12 cellular contexts compared by ENCODE assay signal in the genomic region with DNA sequence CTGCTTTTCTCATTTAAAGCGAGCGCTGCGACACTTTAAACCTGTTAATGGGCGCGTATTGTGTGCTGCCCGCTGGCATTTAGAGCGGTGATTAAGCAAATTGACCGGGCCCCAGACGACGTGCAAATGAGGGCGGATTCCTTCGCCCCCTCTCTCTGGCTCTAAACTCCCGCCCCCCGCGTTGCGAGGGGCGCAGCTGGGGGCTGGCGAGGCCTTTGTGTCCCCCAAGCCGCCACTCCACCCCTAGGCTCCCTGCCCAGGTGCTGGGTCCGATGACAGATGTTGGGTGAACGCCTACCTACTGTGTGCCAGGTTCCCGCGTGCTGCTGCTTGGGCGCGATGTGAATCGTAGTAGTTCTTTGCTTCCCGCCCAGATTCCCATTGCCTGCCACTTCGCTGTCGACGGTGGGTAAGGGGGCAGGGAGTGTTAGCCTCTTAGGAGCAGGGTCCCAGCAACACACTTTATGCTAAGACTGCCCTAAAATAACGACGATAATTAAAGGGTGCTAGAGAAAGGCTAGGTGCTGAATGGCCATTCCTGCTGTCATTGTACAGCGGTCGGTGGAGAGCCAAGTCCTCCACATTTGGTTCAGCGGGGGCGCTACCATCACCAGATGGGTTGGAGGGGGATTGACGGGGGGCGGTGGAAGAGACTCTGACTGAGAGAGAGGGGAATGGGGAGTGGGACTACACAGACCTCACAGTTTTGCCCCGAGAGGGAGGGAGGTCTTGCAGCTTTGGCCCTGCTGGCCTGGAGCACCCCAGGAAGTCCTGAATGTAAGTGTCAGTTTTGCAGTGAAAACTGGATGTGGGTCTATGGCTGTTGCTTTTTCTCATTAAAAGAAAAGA. TPM values are rescaled to one million over a fixed set of nuclear protein-coding genes. Genes with fewer than 3 reads are reported as not detected.
DNase-seq lines count a peak whose midpoint lies in the region; ATAC-seq and TF ChIP-seq lines count a peak whose summit lies in the region.
"Had no signal": no experiment of that assay in that cellular context is flagged by ENCODE, and none has a peak within 500 bp of the region (broad histone marks: within the 10 kb centered on the region; RNA-seq: fewer than 3 reads in every experiment).

No MANE protein-coding gene starts in this region.

- H3K27ac ChIP-seq in cardiac muscle cell (no peak overlapping the region), fibroblast of lung (ENCODE audit: insufficient read depth, low read length) (no peak overlapping the region), upper lobe of right lung (peak overlapping the region; percentile 72)
- H3K27ac ChIP-seq: BLaER1 had no signal

- H3K4me3 ChIP-seq in cardiac muscle cell (peak overlapping the region; percentile 57), fibroblast of lung (replicated peaks in 1 of 4; ENCODE audit: control extremely low read depth in 1 of 4, insufficient read depth in 1 of 4, low read depth in 3 of 4, low read length in 4 of 4) (peak overlapping the region; percentile 70 to 78 (median 77)), upper lobe of right lung (peak overlapping the region; percentile 82)
- H3K4me3 ChIP-seq: GM12878 had no signal

- H3K9me3 Mint-ChIP-seq in nephron, result no peaks in the 10 kb centered on the region
- H3K9me3 Mint-ChIP-seq: activated T-helper 2 cell treated with anti-CD3 and anti-CD28 coated beads, Interferon-gamma antibody, Interleukin-2, Interleukin-4, amounts not matched to agents 10 μg/mL and 5 μg/mL and 100 μg/mL, durations not matched to agents 14 hours and 24 hours and 36 hours had no signal

- H4K20me1 ChIP-seq in fibroblast of lung (ENCODE audit: control insufficient read depth, extremely low read depth, insufficient read depth, low read length), result no peaks in the 10 kb centered on the region

- TF ChIP-seq CTCF in cardiac muscle cell (IDR thresholded peaks at IDR 0.05; ENCODE audit: low read depth, low read length) (no peak), fibroblast of lung (conservative IDR thresholded peaks at IDR 0.05 in 1 of 2, IDR thresholded peaks at IDR 0.05 in 1 of 2; ENCODE audit: low read depth in 1 of 2, low read length in 2 of 2) (no peak), nephron (IDR thresholded peaks at IDR 0.05; ENCODE audit: unreplicated experiment in 3 of 3) (no peak), upper lobe of right lung (IDR thresholded peaks at IDR 0.05) (no peak)

- H2AFZ ChIP-seq in fibroblast of lung (ENCODE audit: low read length), result no peak overlapping the region

- H3K27me3 ChIP-seq in cardiac muscle cell (peaks cover 8% of the 10 kb centered on the region), fibroblast of lung (ENCODE audit: control insufficient read depth, insufficient read depth, low read length) (no peaks in the 10 kb centered on the region), upper lobe of right lung (peaks cover 4% of the 10 kb centered on the region)

- ATAC-seq in Right ventricle myocardium superior (ENCODE audit: poor library complexity) (no peak), upper lobe of right lung (no peak), GM18858 (IDR thresholded peaks at IDR 0.05; ENCODE audit: unreplicated experiment) (no peak)
- ATAC-seq: GM12878 had no signal

- peaks cover 47% of the 10 kb centered on the region for H3K4me1 Mint-ChIP-seq in nephron

- H3K4me2 ChIP-seq in fibroblast of lung (ENCODE audit: extremely low read depth, insufficient read depth, low read length), result peak overlapping the region; percentile 96

- intact Hi-C loops in Right ventricle myocardium superior (cut with DNase I) (no loop called here), upper lobe of right lung (cut with DNase I) (no loop called here)

- peak overlapping the region; percentile 70 to 95 (median 93) for H3K27ac Mint-ChIP-seq in nephron
- H3K27ac Mint-ChIP-seq: activated T-helper 2 cell treated with anti-CD3 and anti-CD28 coated beads, Interferon-gamma antibody, Interleukin-2, Interleukin-4, amounts not matched to agents 10 μg/mL and 5 μg/mL and 100 μg/mL, durations not matched to agents 14 hours and 24 hours and 36 hours had no signal

- DNase-seq in cardiac muscle cell (ENCODE audit: low read depth in 1 of 2, low spot score in 1 of 2), result peak in 1 of 2 donors; percentile 19
- no peak for DNase-seq in Right ventricle myocardium superior
- DNase-seq in fibroblast of lung (ENCODE audit: low read depth in 2 of 2), result no peak
- DNase-seq in upper lobe of right lung, result peak; percentile 67
- no peak for DNase-seq in NCI-H446 (lab: John Stamatoyannopoulos, UW)
- no peak for DNase-seq in dedifferentiated amniotic fluid mesenchymal stem cell (ENCODE audit: extremely low spot score)
- DNase-seq: T-helper 1 cell had no signal

- no peaks in the 10 kb centered on the region for H3K9me3 ChIP-seq in cardiac muscle cell (ENCODE audit: low read depth)
- H3K9me3 ChIP-seq in fibroblast of lung (ENCODE audit: control insufficient read depth, insufficient read depth, low read depth, low read length), result no peaks in the 10 kb centered on the region
- no peaks in the 10 kb centered on the region for H3K9me3 ChIP-seq in upper lobe of right lung
- H3K9me3 ChIP-seq: BLaER1 had no signal

- no peaks in the 10 kb centered on the region for H3K79me2 ChIP-seq in fibroblast of lung (ENCODE audit: control insufficient read depth, insufficient read depth, low read length)

- peak overlapping the region; percentile 79 to 95 (median 92) for H3K4me3 Mint-ChIP-seq in nephron

- no peaks in the 10 kb centered on the region for H3K27me3 Mint-ChIP-seq in nephron (ENCODE audit: low read depth)

- H3K9ac ChIP-seq in fibroblast of lung (ENCODE audit: insufficient read depth, low read length), result peak overlapping the region; percentile 16
- H3K9ac ChIP-seq: BLaER1 had no signal

- H3K4me1 ChIP-seq in cardiac muscle cell (ENCODE audit: low read depth) (peaks cover 14% of the 10 kb centered on the region), fibroblast of lung (ENCODE audit: control insufficient read depth, extremely low read depth, insufficient read depth, low read length) (peaks cover 4% of the 10 kb centered on the region), upper lobe of right lung (peaks cover 11% of the 10 kb centered on the region)

- peaks cover 32% of the 10 kb centered on the region for H3K36me3 Mint-ChIP-seq in nephron (ENCODE audit: low read depth)

- H3K36me3 ChIP-seq in cardiac muscle cell (no peaks in the 10 kb centered on the region), fibroblast of lung (ENCODE audit: control insufficient read depth, insufficient read depth, low read length) (no peaks in the 10 kb centered on the region), upper lobe of right lung (no peaks in the 10 kb centered on the region)
- H3K36me3 ChIP-seq: BLaER1 had no signal

RNA-seq across cellular contexts. Expression of a gene that starts 2.1 kb away (rescaled TPM):
- total RNA-seq in cardiac muscle cell (1.5 and 5.3 TPM in 2 replicates), Right ventricle myocardium superior (9.3 TPM), fibroblast of lung (0.51 and 0.83 TPM in 2 replicates), upper lobe of right lung (21.1 TPM)
- polyA plus RNA-seq in cardiac muscle cell (10.0 and 19.0 TPM in 2 replicates), fibroblast of lung (1.5 and 1.9 TPM in 2 replicates)
- 8.0 and 10.2 TPM in 2 replicates for polyA plus RNA-seq in fibroblast of lung (2012)
- polyA minus RNA-seq in fibroblast of lung (ENCODE audit: low replicate concordance), result 6.6 and 9.9 TPM in 2 replicates
